25 cellular contexts compared by ENCODE assay signal in genomic region chr3:6921876-6922275, GRCh38.
DNase-seq lines count a peak whose midpoint lies in the region; ATAC-seq, FAIRE-seq and TF ChIP-seq lines count a peak whose summit lies in the region.
"Had no signal": no experiment of that assay in that cellular context is flagged by ENCODE, and none has a peak within 500 bp of the region (broad histone marks: within the 10 kb centered on the region; RNA-seq: fewer than 3 reads in every experiment).

No MANE protein-coding gene starts in this region.

- TF ChIP-seq CTCF in MCF 10A (IDR thresholded peaks at IDR 0.05; ENCODE audit: unreplicated experiment) (no peak), mammary epithelial cell (conservative IDR thresholded peaks at IDR 0.05 in 1 of 2, IDR thresholded peaks at IDR 0.05 in 1 of 2; ENCODE audit: extremely low read depth in 1 of 2, insufficient read depth in 1 of 2, low read depth in 1 of 2, low read length in 2 of 2) (no peak), A549 (IDR thresholded peaks at IDR 0.05) (no peak), K562 (IDR thresholded peaks at IDR 0.05 in 2 of 3, conservative IDR thresholded peaks at IDR 0.05 in 1 of 3; ENCODE audit: insufficient read depth in 2 of 3, low read depth in 1 of 3, low read length in 3 of 3) (no peak), spleen (IDR thresholded peaks at IDR 0.05 in 8 of 11, conservative IDR thresholded peaks at IDR 0.05 in 3 of 11) (no peak)

- H3K4me3 ChIP-seq in mammary epithelial cell (replicated peaks in 1 of 3; ENCODE audit: insufficient read depth in 1 of 3, low read depth in 2 of 3, low read length in 3 of 3) = no peak overlapping the region
- H3K4me3 ChIP-seq in A549 = no peak overlapping the region
- H3K4me3 ChIP-seq in K562 = no peak overlapping the region
- no peak overlapping the region for H3K4me3 ChIP-seq in spleen
- H3K4me3 ChIP-seq: BLaER1, GM12878 had no signal

- BruUV-seq in MCF 10A (replicated peaks; lab: Mats Ljungman, UMichigan) = no TSS peak
- no TSS peak for BruUV-seq in mammary epithelial cell (replicated peaks; lab: Mats Ljungman, UMichigan)
- no TSS peak for BruUV-seq in K562 (replicated peaks; lab: Mats Ljungman, UMichigan)

- POLR2A ChIA-PET in MCF 10A (lab: Yijun Ruan, JAX) (interaction anchor here (0.6 kb wide), 2 partner anchors 390 to 1489 kb away, joined by 4 read pairs; no protein-coding TSS in a partner anchor), A549 (lab: Yijun Ruan, JAX) (no interaction called here), K562 (lab: Yijun Ruan, JAX) (no interaction called here)

- H3K9me3 ChIP-seq in mammary epithelial cell (replicated peaks; ENCODE audit: insufficient read depth, low read length) = no peaks in the 10 kb centered on the region
- no peaks in the 10 kb centered on the region for H3K9me3 ChIP-seq in A549
- no peaks in the 10 kb centered on the region for H3K9me3 ChIP-seq in K562 (replicated peaks; ENCODE audit: control insufficient read depth, insufficient read depth, low read depth, low read length)
- no peaks in the 10 kb centered on the region for H3K9me3 ChIP-seq in spleen
- H3K9me3 ChIP-seq: BE2C, BLaER1 had no signal

- H3K27ac ChIP-seq in mammary epithelial cell (ENCODE audit: insufficient read depth, low read depth, low read length) (no peak overlapping the region), A549 (no peak overlapping the region), K562 (ENCODE audit: extremely low read depth, low read depth, low read length) (no peak overlapping the region), spleen (no peak overlapping the region)
- H3K27ac ChIP-seq: 22Rv1, BLaER1 had no signal

- H4K20me1 ChIP-seq in mammary epithelial cell (ENCODE audit: insufficient read depth, low read length) = no peaks in the 10 kb centered on the region
- H4K20me1 ChIP-seq in K562 (replicated peaks; ENCODE audit: control insufficient read depth, insufficient read depth, low read length) = no peaks in the 10 kb centered on the region
- H4K20me1 ChIP-seq: BLaER1 had no signal

- CTCF ChIA-PET in MCF 10A (lab: Yijun Ruan, JAX) = interaction anchor here (0.7 to 0.9 kb wide), 2 partner anchors 14 to 1492 kb away, joined by 3 read pairs; no protein-coding TSS in a partner anchor
- CTCF ChIA-PET in mammary epithelial cell (lab: Charles Lee; ENCODE audit: low non-redundant PET) = no interaction called here
- CTCF ChIA-PET in A549 (lab: Yijun Ruan, JAX) = no interaction called here
- CTCF ChIA-PET in K562 (lab: Yijun Ruan, JAX; ENCODE audit: low intra/inter-chr PET ratio) = no interaction called here

- H3K79me2 ChIP-seq in mammary epithelial cell (ENCODE audit: insufficient read depth, low read length) (no peaks in the 10 kb centered on the region), K562 (ENCODE audit: control insufficient read depth, insufficient read depth, low read length) (no peaks in the 10 kb centered on the region)

- peak overlapping the region; percentile 52 for H3K27ac Mint-ChIP-seq in MCF 10A (ENCODE audit: low read depth, unreplicated experiment)
- H3K27ac Mint-ChIP-seq: CD14-positive monocyte; CD4-positive, alpha-beta memory T cell; CD4-positive, CD25-positive, alpha-beta regulatory T cell; CD8-positive, alpha-beta memory T cell had no signal

- TF ChIP-seq POLR2A in A549 (IDR thresholded peaks at IDR 0.05; ENCODE audit: low read length) (no peak), K562 (conservative IDR thresholded peaks at IDR 0.05) (no peak), spleen (IDR thresholded peaks at IDR 0.05) (no peak)

- no peaks in the 10 kb centered on the region for H3K36me3 Mint-ChIP-seq in MCF 10A (ENCODE audit: insufficient read depth, unreplicated experiment)
- H3K36me3 Mint-ChIP-seq: CD14-positive monocyte; CD4-positive, alpha-beta memory T cell; CD4-positive, CD25-positive, alpha-beta regulatory T cell; CD8-positive, alpha-beta memory T cell had no signal

- H3K4me1 ChIP-seq in mammary epithelial cell (ENCODE audit: insufficient read depth, low read length) (no peaks in the 10 kb centered on the region), A549 (no peaks in the 10 kb centered on the region), K562 (replicated peaks in 1 of 2; ENCODE audit: control insufficient read depth in 2 of 2, insufficient read depth in 2 of 2, low read length in 2 of 2) (no peaks in the 10 kb centered on the region), spleen (no peaks in the 10 kb centered on the region)
- H3K4me1 ChIP-seq: BE2C, BLaER1 had no signal

- H3K27me3 ChIP-seq in mammary epithelial cell (ENCODE audit: insufficient read depth, low read length) (no peaks in the 10 kb centered on the region), K562 (ENCODE audit: control insufficient read depth in 2 of 2, insufficient read depth in 2 of 2, low read length in 2 of 2) (no peaks in the 10 kb centered on the region), spleen (replicated peaks in 1 of 7) (no peaks in the 10 kb centered on the region)
- H3K27me3 ChIP-seq: BE2C, BLaER1 had no signal

- H3K27me3 Mint-ChIP-seq in MCF 10A (ENCODE audit: insufficient read depth, unreplicated experiment) = no peaks in the 10 kb centered on the region
- H3K27me3 Mint-ChIP-seq: CD4-positive, alpha-beta memory T cell; CD4-positive, CD25-positive, alpha-beta regulatory T cell; CD8-positive, alpha-beta memory T cell had no signal

- no peak overlapping the region for H3K4me3 Mint-ChIP-seq in MCF 10A (ENCODE audit: unreplicated experiment)
- H3K4me3 Mint-ChIP-seq: CD14-positive monocyte; CD4-positive, alpha-beta memory T cell; CD4-positive, CD25-positive, alpha-beta regulatory T cell; CD8-positive, alpha-beta memory T cell had no signal

- H3K4me1 Mint-ChIP-seq in MCF 10A (ENCODE audit: insufficient read depth, unreplicated experiment) = peaks cover 14% of the 10 kb centered on the region
- H3K4me1 Mint-ChIP-seq: CD14-positive monocyte; CD4-positive, alpha-beta memory T cell; CD4-positive, CD25-positive, alpha-beta regulatory T cell; CD8-positive, alpha-beta memory T cell had no signal

- intact Hi-C loops in MCF 10A (cut with micrococcal nuclease) = no loop called here
- intact Hi-C loops in mammary epithelial cell (cut with micrococcal nuclease) = no loop called here
- intact Hi-C loops in K562 (cut with micrococcal nuclease) = no loop called here
- intact Hi-C loops in spleen (cut with DNase I; ENCODE audit: low total_unique reads) = no loop called here

- ATAC-seq in A549 (no peak), K562 (no peak)
- ATAC-seq: GM12878 had no signal

- no peaks in the 10 kb centered on the region for H3K36me3 ChIP-seq in mammary epithelial cell (ENCODE audit: insufficient read depth, low read length)
- no peaks in the 10 kb centered on the region for H3K36me3 ChIP-seq in K562 (ENCODE audit: control insufficient read depth, insufficient read depth, low read length)
- no peaks in the 10 kb centered on the region for H3K36me3 ChIP-seq in spleen
- H3K36me3 ChIP-seq: BE2C, BLaER1 had no signal

- no peak for FAIRE-seq in A549 (lab: Jason Lieb, UNC)
- FAIRE-seq in K562 (lab: Jason Lieb, UNC) = no peak
- FAIRE-seq: GM12878, GM12892, GM18507 had no signal

- H2AFZ ChIP-seq in mammary epithelial cell (ENCODE audit: low read depth, low read length) (no peak overlapping the region), K562 (ENCODE audit: low read depth, low read length) (no peak overlapping the region)

- DNase-seq in NCI-H510A treated with DMSO at 0.1 percent for 48 hours (lab: John Stamatoyannopoulos, UW) (peak; percentile 9), NCI-H510A (lab: John Stamatoyannopoulos, UW) (no peak), MCF 10A (ENCODE audit: unreplicated experiment) (no peak), mammary epithelial cell (no peak), A549 (ENCODE audit: low read depth in 1 of 2, low spot score in 1 of 2) (no peak), K562 (ENCODE audit: extremely low read depth in 1 of 4, low spot score in 3 of 4) (no peak), spleen (no peak)
- DNase-seq: ACHN; BE2C; CD4-positive, alpha-beta memory T cell; CD4-positive, CD25-positive, alpha-beta regulatory T cell; CD8-positive, alpha-beta memory T cell; COR-L47; DMS 273 treated with DMSO at 0.1 percent for 48 hours; DMS53; DMS79; DND-41; EL; GDM1 had no signal

- H3K9me1 ChIP-seq in K562 (ENCODE audit: control insufficient read depth, insufficient read depth, low read length) = no peaks in the 10 kb centered on the region

- H3K4me2 ChIP-seq in mammary epithelial cell (ENCODE audit: insufficient read depth, low read depth, low read length) (no peak overlapping the region), A549 (no peak overlapping the region), K562 (ENCODE audit: insufficient read depth, low read length) (no peak overlapping the region)
- H3K4me2 ChIP-seq: BLaER1 had no signal

- in situ Hi-C loops in mammary epithelial cell (cut with MboI; ENCODE audit: low sequenced_read_pairs in 2 of 2) = no loop called here
- in situ Hi-C loops in K562 (cut with MboI) = no loop called here

- no peaks in the 10 kb centered on the region for H3K9me3 Mint-ChIP-seq in MCF 10A (ENCODE audit: unreplicated experiment)

- TF ChIP-seq RAD21 in A549 (conservative IDR thresholded peaks at IDR 0.05 in 1 of 2, IDR thresholded peaks at IDR 0.05 in 1 of 2) (no peak), K562 (CRISPR knock-in tag; conservative IDR thresholded peaks at IDR 0.05 in 1 of 2, IDR thresholded peaks at IDR 0.05 in 1 of 2) (no peak)

- 72% methylated on average over 8 of the region's 8 CpGs for WGBS in mammary epithelial cell (ENCODE audit: low coverage, missing lambda C conversion rate)
- 11% methylated on average over 8 of the region's 8 CpGs for WGBS in A549 (ENCODE audit: missing lambda C conversion rate)
- 0% methylated on average over 8 of the region's 8 CpGs for WGBS in K562 (ENCODE audit: insufficient coverage, low coverage, missing lambda C conversion rate)
- 76 to 86% (median 79%) methylated on average over 8 of the region's 8 CpGs for WGBS in spleen, 5 donors

- H3K9ac ChIP-seq in mammary epithelial cell (ENCODE audit: insufficient read depth, low read length) (no peak overlapping the region), K562 (ENCODE audit: insufficient read depth in 1 of 2, low read depth in 2 of 2, low read length in 2 of 2) (no peak overlapping the region)
- H3K9ac ChIP-seq: BLaER1 had no signal

- dilution Hi-C loops in mammary epithelial cell (cut with HindIII; ENCODE audit: low sequenced_read_pairs) = no loop called here

- TF ChIP-seq EP300 in A549 (IDR thresholded peaks at IDR 0.05) (no peak), K562 (IDR thresholded peaks at IDR 0.05; ENCODE audit: low read length) (no peak)

TF ChIP-seq in A549, 52 proteins besides CTCF, POLR2A, EP300 and RAD21 (continues in another document):
- TF ChIP-seq HOXB13 (CRISPR knock-in tag; IDR thresholded peaks at IDR 0.05; ENCODE audit: low read depth) = no peak

TF ChIP-seq in K562, 482 proteins besides CTCF, POLR2A, EP300 and RAD21 (continues in another document):
- TF ChIP-seq MAFK (IDR thresholded peaks at IDR 0.05; ENCODE audit: low read length) = 0 out of 2 replicates have a peak, but pooled peaks have one; percentile 14
- peak; percentile 55 for TF ChIP-seq ZNF316 (IDR thresholded peaks at IDR 0.05)
- peak; percentile 31; the same call in 1 of the 2 replicates for TF ChIP-seq C11orf30 (IDR thresholded peaks at IDR 0.05; ENCODE audit: low read depth)
- TF ChIP-seq ZNF311 (CRISPR knock-in tag; IDR thresholded peaks at IDR 0.05) = no peak
